Comparison of ENCODE assay signal across 19 cellular contexts in genomic region chr9:125683486-125683885, GRCh38. TPM values are rescaled to one million over a fixed set of nuclear protein-coding genes. Genes with fewer than 3 reads are reported as not detected.
DNase-seq lines count a peak whose midpoint lies in the region; ATAC-seq, FAIRE-seq and TF ChIP-seq lines count a peak whose summit lies in the region.
"Had no signal": no experiment of that assay in that cellular context is flagged by ENCODE, and none has a peak within 500 bp of the region (broad histone marks: within the 10 kb centered on the region; RNA-seq: fewer than 3 reads in every experiment).

No MANE protein-coding gene starts in this region.

- H3K36me3 ChIP-seq in astrocyte (ENCODE audit: insufficient read depth, low read length), result no peaks in the 10 kb centered on the region
- H3K36me3 ChIP-seq: Peyer's patch had no signal

- intact Hi-C loops in sciatic nerve (cut with DNase I), result no loop called here

- H3K9me3 Mint-ChIP-seq in astrocyte (ENCODE audit: unreplicated experiment), result no peaks in the 10 kb centered on the region
- H3K9me3 Mint-ChIP-seq: activated CD4-positive, alpha-beta T cell treated with anti-CD3 and anti-CD28 coated beads, Interleukin-2, amount 10 ng/mL, durations not matched to agents 24 days and 14 days; activated naive CD4-positive, alpha-beta T cell treated with anti-CD3 and anti-CD28 coated beads for 36 hours; CD8-positive, alpha-beta memory T cell had no signal

- H3K4me1 Mint-ChIP-seq in astrocyte (ENCODE audit: low read depth, unreplicated experiment), result peaks cover 26% of the 10 kb centered on the region
- H3K4me1 Mint-ChIP-seq: activated CD4-positive, alpha-beta T cell treated with anti-CD3 and anti-CD28 coated beads, Interleukin-2, amount 10 ng/mL, durations not matched to agents 24 days and 14 days had no signal

- no peak overlapping the region for H3K4me3 ChIP-seq in AG09309 (ENCODE audit: control insufficient read depth, low read depth, low read length)
- H3K4me3 ChIP-seq in astrocyte (ENCODE audit: insufficient read depth, low read depth, low read length), result no peak overlapping the region
- no peak overlapping the region for H3K4me3 ChIP-seq in foreskin fibroblast (ENCODE audit: low read depth in 1 of 2, low read length in 2 of 2)
- H3K4me3 ChIP-seq: left lung, Peyer's patch, sigmoid colon had no signal

- H3K4me2 ChIP-seq in astrocyte (ENCODE audit: low read length), result peak overlapping the region; percentile 35

- H3K36me3 Mint-ChIP-seq in astrocyte (ENCODE audit: low read depth, unreplicated experiment), result peaks cover 9% of the 10 kb centered on the region

- no peak overlapping the region for H3K9ac ChIP-seq in astrocyte (ENCODE audit: low read length)

- H3K27ac Mint-ChIP-seq in astrocyte (ENCODE audit: unreplicated experiment), result no peak overlapping the region
- H3K27ac Mint-ChIP-seq: activated CD4-positive, alpha-beta T cell treated with anti-CD3 and anti-CD28 coated beads, Interleukin-2, amount 10 ng/mL, durations not matched to agents 24 days and 14 days; activated naive CD4-positive, alpha-beta T cell treated with anti-CD3 and anti-CD28 coated beads for 36 hours; CD8-positive, alpha-beta memory T cell had no signal

- no peak overlapping the region for H2AFZ ChIP-seq in astrocyte (ENCODE audit: low read depth, low read length)

- FAIRE-seq in astrocyte (lab: Jason Lieb, UNC), result peak; percentile 34
- FAIRE-seq: TTC549 had no signal

- DNase-seq in AG09309 (ENCODE audit: low read depth), result peak; percentile 27
- peak; percentile 95 for DNase-seq in HS-5 (ENCODE audit: low read depth)
- DNase-seq in astrocyte (ENCODE audit: low read depth), result peak; percentile 84
- DNase-seq in foreskin fibroblast, result peak; percentile 35 to 61
- no peak for DNase-seq in COR-L47 (lab: John Stamatoyannopoulos, UW)
- DNase-seq in T1000 (lab: John Stamatoyannopoulos, UW), result no peak
- no peak for DNase-seq in sciatic nerve (ENCODE audit: low spot score)
- DNase-seq: activated CD4-positive, alpha-beta T cell treated with anti-CD3 and anti-CD28 coated beads, Interleukin-2, amount 10 ng/mL, durations not matched to agents 24 days and 14 days; activated naive CD4-positive, alpha-beta T cell treated with anti-CD3 and anti-CD28 coated beads for 36 hours; CD8-positive, alpha-beta memory T cell; foreskin melanocyte; left lung; NCI-H1048; NCI-H748 treated with DMSO at 0.1 percent for 48 hours; Peyer's patch; sigmoid colon; stimulated activated CD4-positive, alpha-beta T cell treated with anti-CD3 and anti-CD28 coated beads, Interleukin-4, amount 100 ng/mL, for 24 hours had no signal

- no peaks in the 10 kb centered on the region for H3K9me3 ChIP-seq in astrocyte (ENCODE audit: insufficient read depth, low read depth, low read length)
- H3K9me3 ChIP-seq: left lung, Peyer's patch, sigmoid colon had no signal

- H3K79me2 ChIP-seq in astrocyte (ENCODE audit: insufficient read depth, low read length), result peaks cover 79% of the 10 kb centered on the region

- H4K20me1 ChIP-seq in astrocyte (ENCODE audit: insufficient read depth, low read length), result peaks cover 19% of the 10 kb centered on the region

- H3K27me3 Mint-ChIP-seq in astrocyte (ENCODE audit: low read depth, unreplicated experiment), result no peaks in the 10 kb centered on the region
- H3K27me3 Mint-ChIP-seq: activated CD4-positive, alpha-beta T cell treated with anti-CD3 and anti-CD28 coated beads, Interleukin-2, amount 10 ng/mL, durations not matched to agents 24 days and 14 days; CD8-positive, alpha-beta memory T cell had no signal

- H3K27me3 ChIP-seq in astrocyte (ENCODE audit: insufficient read depth, low read length), result no peaks in the 10 kb centered on the region
- H3K27me3 ChIP-seq: left lung, Peyer's patch, sigmoid colon had no signal

- peaks cover 8% of the 10 kb centered on the region for H3K4me1 ChIP-seq in astrocyte (ENCODE audit: insufficient read depth, low read length)
- H3K4me1 ChIP-seq: left lung, Peyer's patch, sigmoid colon had no signal

- ATAC-seq in HG02870 (IDR thresholded peaks at IDR 0.05; ENCODE audit: unreplicated experiment), result no peak
- no peak for ATAC-seq in sciatic nerve
- ATAC-seq: left lung had no signal

- TF ChIP-seq CTCF in AG09309 (IDR thresholded peaks at IDR 0.05; ENCODE audit: control insufficient read depth, insufficient read depth, low read depth, low read length, missing control alignments) (no peak), astrocyte (IDR thresholded peaks at IDR 0.05; ENCODE audit: insufficient read depth, low read depth, low read length) (no peak), foreskin fibroblast (IDR thresholded peaks at IDR 0.05; ENCODE audit: low read depth, low read length) (no peak)

- no peak overlapping the region for H3K4me3 Mint-ChIP-seq in astrocyte (ENCODE audit: unreplicated experiment)
- H3K4me3 Mint-ChIP-seq: activated CD4-positive, alpha-beta T cell treated with anti-CD3 and anti-CD28 coated beads, Interleukin-2, amount 10 ng/mL, durations not matched to agents 24 days and 14 days; activated naive CD4-positive, alpha-beta T cell treated with anti-CD3 and anti-CD28 coated beads for 36 hours; CD8-positive, alpha-beta memory T cell had no signal

- H3K27ac ChIP-seq in astrocyte (ENCODE audit: low read depth, low read length), result peak overlapping the region; percentile 43
- H3K27ac ChIP-seq: left lung, Peyer's patch, sigmoid colon had no signal

RNA-seq across cellular contexts. Expression of gene MAPKAP1, which starts 23.5 kb away (rescaled TPM):
- total RNA-seq in astrocyte (109 and 110 TPM in 2 replicates), sciatic nerve (54.6 TPM)

Comparison
In these comparisons a context has a peak if more than half of its experiments do, and no peak if none do; other contexts are left out.
1. DNase-seq: peak in AG09309 (single experiment), HS-5 (single experiment), astrocyte (single experiment) and foreskin fibroblast (2 of 2); none in COR-L47 (single experiment), T1000 (single experiment) and sciatic nerve (single experiment).